1 cellular context compared by ENCODE assay signal in genomic region chr1:84883286-84883685, GRCh38.
TF ChIP-seq lines count a peak whose summit lies in the region.

No MANE protein-coding gene starts in this region.

TF ChIP-seq in IMR-90, 13 proteins besides CTCF, POLR2A, EP300 and RAD21:
- TF ChIP-seq NFE2L2 (IDR thresholded peaks at IDR 0.05; ENCODE audit: low read depth, low read length) (no peak), ELK1 (IDR thresholded peaks at IDR 0.05; ENCODE audit: borderline replicate concordance, low read depth, low read length) (no peak), CHD1 (IDR thresholded peaks at IDR 0.05; ENCODE audit: low read depth, low read length) (no peak), RFX5 (IDR thresholded peaks at IDR 0.05; ENCODE audit: low read depth, low read length) (no peak), SMC3 (IDR thresholded peaks at IDR 0.05; ENCODE audit: low read depth, low read length) (no peak), MXI1 (IDR thresholded peaks at IDR 0.05; ENCODE audit: borderline replicate concordance, low read depth, low read length) (no peak), MAFK (IDR thresholded peaks at IDR 0.05; ENCODE audit: low read depth, low read length) (no peak), BHLHE40 (IDR thresholded peaks at IDR 0.05; ENCODE audit: low read depth, low read length) (no peak), RCOR1 (IDR thresholded peaks at IDR 0.05; ENCODE audit: insufficient replicate concordance, low read length) (no peak), CEBPB (IDR thresholded peaks at IDR 0.05; ENCODE audit: low read depth, low read length) (no peak), MAZ (IDR thresholded peaks at IDR 0.05; ENCODE audit: borderline replicate concordance, low read depth, low read length) (no peak), FOS (IDR thresholded peaks at IDR 0.05; ENCODE audit: low read depth, low read length) (no peak), USF2 (IDR thresholded peaks at IDR 0.05; ENCODE audit: low read depth, low read length) (no peak)
